ENCODE assay signal across 27 cellular contexts in the genomic region with DNA sequence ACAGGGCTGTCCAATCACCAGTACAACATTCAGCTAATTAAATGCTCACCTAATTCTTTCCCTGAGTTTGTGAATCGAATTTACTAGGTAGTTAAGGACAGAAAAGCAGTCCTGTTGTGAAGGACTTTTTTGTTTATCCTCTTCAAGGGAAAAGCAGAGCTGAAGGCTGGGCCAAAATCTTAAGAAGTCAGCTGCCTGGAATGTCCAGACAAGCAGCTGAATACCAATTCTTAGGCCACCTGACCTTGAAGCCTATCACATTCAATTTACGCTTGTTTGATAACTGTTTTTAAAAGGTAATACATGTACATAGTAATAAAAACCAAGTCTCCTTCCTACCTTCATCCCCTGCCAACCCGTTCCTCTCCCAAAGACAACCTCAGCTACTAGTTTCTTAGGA.
"Had no signal": no experiment of that assay in that cellular context is flagged by ENCODE, and none has a peak within 500 bp of the region (broad histone marks: within the 10 kb centered on the region; RNA-seq: fewer than 3 reads in every experiment).

No MANE protein-coding gene starts in this region.

- DNase-seq: activated CD4-positive, alpha-beta T cell treated with anti-CD3 and anti-CD28 coated beads, Interleukin-2, amount 50 U/mL, for 1 hour; activated CD4-positive, CD25-positive, alpha-beta regulatory T cell treated with anti-CD3 and anti-CD28 coated beads, Interleukin-2, amount 50 U/mL, for 72 hours; activated CD8-positive, alpha-beta memory T cell treated with anti-CD3 and anti-CD28 coated beads, Interleukin-2, amount 50 U/mL, for 4 hours; activated naive CD4-positive, alpha-beta T cell; activated T-cell treated with anti-CD3 and anti-CD28 coated beads, Interleukin-2, amount 50 U/mL, for 24 hours; dermis blood vessel endothelial cell; effector memory CD4-positive, alpha-beta T cell; gastrocnemius medialis; head of caudate nucleus; hypothalamus; left cardiac atrium; natural killer cell; right lobe of liver; SHP77 treated with DMSO at 0.1 percent for 48 hours; SK-N-SH; small intestine; trophoblast cell; WERI-Rb-1 had no signal

- H3K27ac ChIP-seq: right lobe of liver, WERI-Rb-1 had no signal

- H3K4me3 ChIP-seq: adrenal gland, gastrocnemius medialis, lung, right lobe of liver had no signal

- H3K4me3 Mint-ChIP-seq: activated naive CD8-positive, alpha-beta T cell; activated T-cell treated with anti-CD3 and anti-CD28 coated beads, Interleukin-2, amount 50 U/mL, for 24 hours; mesothelial cell of epicardium; natural killer cell; stimulated activated memory B cell treated with anti-CD40 and anti-IgM and Interleukin-4, amounts not matched to agents 10 μg/mL and 1 μg/mL and 100 μg/mL, for 72 hours; T-helper 2 cell treated with Interferon-gamma antibody and Interleukin-4, amounts not matched to agents 5 μg/mL and 100 μg/mL, for 36 hours had no signal

- H3K27ac Mint-ChIP-seq: activated naive CD8-positive, alpha-beta T cell; activated T-cell treated with anti-CD3 and anti-CD28 coated beads, Interleukin-2, amount 50 U/mL, for 24 hours; activated T-helper 2 cell treated with anti-CD3 and anti-CD28 coated beads, Interferon-gamma antibody, Interleukin-2, Interleukin-4, amounts not matched to agents 10 μg/mL and 5 μg/mL and 100 μg/mL, durations not matched to agents 14 hours and 24 hours and 36 hours; mesothelial cell of epicardium; natural killer cell; progenitor cell of endocrine pancreas; stimulated activated memory B cell treated with anti-CD40 and anti-IgM and Interleukin-4, amounts not matched to agents 10 μg/mL and 1 μg/mL and 100 μg/mL, for 72 hours; T-helper 2 cell treated with Interferon-gamma antibody and Interleukin-4, amounts not matched to agents 5 μg/mL and 100 μg/mL, for 36 hours had no signal

- H3K27me3 Mint-ChIP-seq: activated naive CD8-positive, alpha-beta T cell; activated T-cell treated with anti-CD3 and anti-CD28 coated beads, Interleukin-2, amount 50 U/mL, for 24 hours; progenitor cell of endocrine pancreas; stimulated activated memory B cell treated with anti-CD40 and anti-IgM and Interleukin-4, amounts not matched to agents 10 μg/mL and 1 μg/mL and 100 μg/mL, for 72 hours had no signal

- H3K4me2 ChIP-seq: SK-N-SH had no signal

- ATAC-seq: esophagus mucosa; gastrocnemius medialis; left cardiac atrium; natural killer cell; right lobe of liver; stimulated activated memory B cell treated with anti-CD40 and anti-IgM and Interleukin-4, amounts not matched to agents 10 μg/mL and 1 μg/mL and 100 μg/mL, for 72 hours had no signal

- H3K9me3 ChIP-seq: adrenal gland, gastrocnemius medialis, right lobe of liver, SK-N-SH had no signal

- H3K27me3 ChIP-seq: adrenal gland, gastrocnemius medialis, right lobe of liver had no signal

- H3K9ac ChIP-seq: SK-N-SH had no signal

- H3K9me3 Mint-ChIP-seq: activated T-cell treated with anti-CD3 and anti-CD28 coated beads, Interleukin-2, amount 50 U/mL, for 24 hours; activated T-helper 2 cell treated with anti-CD3 and anti-CD28 coated beads, Interferon-gamma antibody, Interleukin-2, Interleukin-4, amounts not matched to agents 10 μg/mL and 5 μg/mL and 100 μg/mL, durations not matched to agents 14 hours and 24 hours and 36 hours; mesothelial cell of epicardium; natural killer cell; stimulated activated memory B cell treated with anti-CD40 and anti-IgM and Interleukin-4, amounts not matched to agents 10 μg/mL and 1 μg/mL and 100 μg/mL, for 72 hours; T-helper 2 cell treated with Interferon-gamma antibody and Interleukin-4, amounts not matched to agents 5 μg/mL and 100 μg/mL, for 36 hours had no signal

- H3K4me1 ChIP-seq: right lobe of liver had no signal

- H3K4me1 Mint-ChIP-seq: mesothelial cell of epicardium; natural killer cell; stimulated activated memory B cell treated with anti-CD40 and anti-IgM and Interleukin-4, amounts not matched to agents 10 μg/mL and 1 μg/mL and 100 μg/mL, for 72 hours had no signal

- H3K36me3 Mint-ChIP-seq: natural killer cell had no signal
